ENCODE assay signal across 27 cellular contexts in genomic region chr1:176785810-176786209, GRCh38.
DNase-seq lines count a peak whose midpoint lies in the region; ATAC-seq and TF ChIP-seq lines count a peak whose summit lies in the region.
"Had no signal": no experiment of that assay in that cellular context is flagged by ENCODE, and none has a peak within 500 bp of the region (broad histone marks: within the 10 kb centered on the region; RNA-seq: fewer than 3 reads in every experiment).

No MANE protein-coding gene starts in this region.

- H3K36me3 ChIP-seq in A673 (ENCODE audit: insufficient read depth, low read length, poor library complexity, severe bottlenecking) = no peaks in the 10 kb centered on the region
- H3K36me3 ChIP-seq: BLaER1, pancreas had no signal

- H3K9me3 ChIP-seq in A673 (ENCODE audit: low read depth, low read length, poor library complexity, severe bottlenecking) = no peaks in the 10 kb centered on the region
- H3K9me3 ChIP-seq: BLaER1, body of pancreas, Caco-2, pancreas had no signal

- intact Hi-C loops in A673 (cut with micrococcal nuclease; ENCODE audit: unreplicated experiment) = no loop called here

- DNase-seq in A673 (ENCODE audit: low spot score) = peak; percentile 11
- DNase-seq in NCI-H526 treated with DMSO at 0.1 percent for 48 hours (lab: John Stamatoyannopoulos, UW) = peak; percentile 87
- DNase-seq in left kidney (ENCODE audit: low read depth, low spot score) = peak; percentile 85
- no peak for DNase-seq in NOMO-1 (lab: John Stamatoyannopoulos, UW; ENCODE audit: unreplicated experiment in 2 of 2)
- DNase-seq in mucosa of gallbladder (ENCODE audit: low spot score) = no peak
- DNase-seq: activated CD4-positive, alpha-beta memory T cell treated with anti-CD3 and anti-CD28 coated beads, Interleukin-2, amount 10 ng/mL, durations not matched to agents 7 days and 5 days; activated CD4-positive, CD25-positive, alpha-beta regulatory T cell; activated effector memory CD4-positive, alpha-beta T cell treated with anti-CD3 and anti-CD28 coated beads, Interleukin-2, amount 50 U/mL, for 16 hours; body of pancreas; Caco-2; effector CD8-positive, alpha-beta T cell; naive B cell; NCI-H1105; NCI-H2081; pancreas; right cardiac atrium; stimulated activated CD4-positive, alpha-beta T cell treated with anti-CD3 and anti-CD28 coated beads, Interleukin-12 subunit alpha, Interleukin-12 subunit beta, amount 100 ng/mL, for 4 hours; stimulated activated CD4-positive, alpha-beta T cell treated with anti-CD3 and anti-CD28 coated beads, Interleukin-4, amount 100 ng/mL, for 4 hours; stimulated activated naive CD8-positive, alpha-beta T cell treated with anti-CD3 and anti-CD28 coated beads, Interleukin-15, Interleukin-2, amounts not matched to agents 100 U/mL and 50 U/mL, for 24 hours; T-helper 9 cell had no signal

- POLR2A ChIA-PET in A673 (lab: Charles Lee; ENCODE audit: low non-redundant PET) = no interaction called here

- ATAC-seq in GM19351 (IDR thresholded peaks at IDR 0.05; ENCODE audit: unreplicated experiment) (peak; percentile 38), HG03442 (IDR thresholded peaks at IDR 0.05; ENCODE audit: unreplicated experiment) (no peak), GM18520 (IDR thresholded peaks at IDR 0.05; ENCODE audit: unreplicated experiment) (no peak)
- ATAC-seq: body of pancreas; HepG2; pancreas; right cardiac atrium; SK-N-SH treated with all-trans-retinoic acid at 6 μM for 48 hours; stimulated activated naive CD8-positive, alpha-beta T cell treated with anti-CD3 and anti-CD28 coated beads, Interleukin-15, Interleukin-2, amounts not matched to agents 100 U/mL and 50 U/mL, for 24 hours had no signal

- no peaks in the 10 kb centered on the region for H3K4me1 ChIP-seq in A673 (ENCODE audit: insufficient read depth, low read length, poor library complexity, severe bottlenecking)
- H3K4me1 ChIP-seq: BLaER1, body of pancreas, Caco-2, pancreas had no signal

- H3K27ac ChIP-seq in A673 (ENCODE audit: low read depth, low read length, poor library complexity, severe bottlenecking) = no peak overlapping the region
- H3K27ac ChIP-seq: BLaER1, body of pancreas, HL-60, pancreas had no signal

- CTCF ChIA-PET in A673 (lab: Charles Lee) = no interaction called here

- TF ChIP-seq CTCF in A673 (conservative IDR thresholded peaks at IDR 0.05; ENCODE audit: low read depth, low read length) = no peak

- H3K4me3 ChIP-seq in A673 (ENCODE audit: low read depth, low read length, poor library complexity, severe bottlenecking) = no peak overlapping the region
- H3K4me3 ChIP-seq: BLaER1, body of pancreas, pancreas had no signal

- BruUV-seq in A673 (replicated peaks; lab: Mats Ljungman, UMichigan) = no TSS peak

- peaks cover 12% of the 10 kb centered on the region for H3K27me3 ChIP-seq in A673 (replicated peaks; ENCODE audit: insufficient read depth, low read depth, low read length, poor library complexity)
- H3K27me3 ChIP-seq: BLaER1, body of pancreas, pancreas had no signal

Comparison
In these comparisons a context has a peak if more than half of its experiments do, and no peak if none do; other contexts are left out.
1. DNase-seq: peak in A673 (single experiment), NCI-H526 treated with DMSO at 0.1 percent for 48 hours (single experiment) and left kidney (single experiment); none in NOMO-1 (0 of 2) and mucosa of gallbladder (single experiment).